Comparison of ENCODE assay signal across 8 cellular contexts in the genomic region with DNA sequence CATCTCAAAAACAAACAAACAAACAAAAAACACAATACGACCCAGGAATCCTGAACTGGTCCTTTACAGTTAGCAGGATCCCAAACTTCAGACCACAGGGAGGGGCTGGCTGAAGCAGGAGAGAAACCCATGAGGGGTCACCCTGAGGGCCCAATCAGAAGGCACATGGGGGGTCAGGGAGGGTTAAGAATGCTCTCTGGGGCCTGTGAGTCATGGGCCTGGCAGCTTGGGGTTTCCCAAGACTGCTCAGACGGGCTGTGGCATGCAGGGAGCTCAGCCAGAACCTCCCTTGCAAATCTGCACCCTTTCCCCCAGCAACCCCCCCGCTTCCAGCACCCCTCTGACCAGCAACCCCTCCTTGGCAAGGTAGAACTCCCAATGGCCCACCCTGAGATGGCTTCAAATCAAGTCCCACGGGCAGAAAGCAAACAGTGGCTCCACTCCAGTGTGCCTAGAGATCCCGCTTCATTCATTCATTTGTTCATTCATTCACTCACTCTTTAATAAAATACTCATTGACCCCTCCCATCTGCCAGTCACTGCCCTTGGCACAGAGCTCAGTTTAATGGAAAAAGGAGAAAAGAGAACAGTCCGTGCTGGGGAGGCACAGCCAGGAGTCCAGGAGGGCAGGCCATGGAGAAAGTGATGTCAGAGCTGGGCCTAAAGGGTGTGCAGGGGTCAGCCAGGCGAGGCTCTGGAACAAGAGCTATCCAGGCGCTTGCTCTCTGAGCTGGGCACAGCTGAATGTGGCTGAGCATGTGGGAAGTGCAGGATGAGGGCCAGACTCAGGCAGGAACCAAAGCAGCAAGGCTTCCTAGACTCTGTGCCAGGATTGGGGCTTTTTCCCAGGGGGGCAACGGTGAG. TPM values are rescaled to one million over a fixed set of nuclear protein-coding genes. Genes with fewer than 3 reads are reported as not detected.
A peak's percentile ranks its signal among the peaks of the same experiment; 100 is the strongest.
DNase-seq lines count a peak whose midpoint lies in the region; ATAC-seq and TF ChIP-seq lines count a peak whose summit lies in the region.
"Had no signal": no experiment of that assay in that cellular context is flagged by ENCODE, and none has a peak within 500 bp of the region (broad histone marks: within the 10 kb centered on the region; RNA-seq: fewer than 3 reads in every experiment).

No MANE protein-coding gene starts in this region.

- H3K27me3 ChIP-seq in right atrium auricular region = no peaks in the 10 kb centered on the region

- peak; percentile 10; the same call in 1 of the 2 replicates for ATAC-seq in WTC11
- no peak for ATAC-seq in GM19328 (IDR thresholded peaks at IDR 0.05; ENCODE audit: unreplicated experiment)

- peak overlapping the region; percentile 94 for H3K27ac Mint-ChIP-seq in HFFc6
- H3K27ac Mint-ChIP-seq in WTC11 = 0 out of 2 replicates have a peak overlapping the region, but pooled peaks have one; percentile 50

- peaks cover 4% of the 10 kb centered on the region for H3K27me3 Mint-ChIP-seq in HFFc6 (ENCODE audit: insufficient read depth)
- no peaks in the 10 kb centered on the region for H3K27me3 Mint-ChIP-seq in WTC11 (ENCODE audit: low read depth)

- H3K4me1 Mint-ChIP-seq in HFFc6 (ENCODE audit: low read depth) = peaks cover 92% of the 10 kb centered on the region
- peaks cover 19% of the 10 kb centered on the region for H3K4me1 Mint-ChIP-seq in WTC11

- DNase-seq in HFFc6 = peak; percentile 90
- DNase-seq in WTC11 (ENCODE audit: low spot score) = no peak
- DNase-seq in right atrium auricular region (ENCODE audit: low spot score) = peak; percentile 88
- DNase-seq in stimulated activated CD4-positive, alpha-beta T cell treated with anti-CD3 and anti-CD28 coated beads, Interleukin-4, amount 100 ng/mL, for 1 hour = peak; percentile 21
- DNase-seq in NCI-H2029 treated with DMSO at 0.1 percent for 48 hours (lab: John Stamatoyannopoulos, UW) = no peak
- DNase-seq in RPMI8226 = no peak

- H3K4me3 ChIP-seq in right atrium auricular region = no peak overlapping the region

- no peak for TF ChIP-seq CTCF in HFFc6 (IDR thresholded peaks at IDR 0.05)
- TF ChIP-seq CTCF in WTC11 (IDR thresholded peaks at IDR 0.05) = no peak
- TF ChIP-seq CTCF in right atrium auricular region (IDR thresholded peaks at IDR 0.05) = no peak

- POLR2A ChIA-PET in WTC11 (lab: Charles Lee) = no interaction called here

- peak overlapping the region; percentile 47 to 59 for H3K27ac ChIP-seq in right atrium auricular region

- H3K36me3 Mint-ChIP-seq in HFFc6 (ENCODE audit: low read depth) (no peaks in the 10 kb centered on the region), WTC11 (no peaks in the 10 kb centered on the region)

- H3K4me3 Mint-ChIP-seq in HFFc6 (peak overlapping the region; percentile 76), WTC11 (no peak overlapping the region)

- H3K9me3 ChIP-seq in right atrium auricular region = no peaks in the 10 kb centered on the region

- CTCF ChIA-PET in WTC11 (lab: Charles Lee) = interaction anchor here (0.7 to 5.0 kb wide), 6 partner anchors 8 to 149 kb away, joined by 3 to 32 read pairs (median 8); no protein-coding TSS in a partner anchor

- H3K36me3 ChIP-seq in right atrium auricular region = no peaks in the 10 kb centered on the region

- peaks cover 0 to 26% of the 10 kb centered on the region in 2 donors for H3K4me1 ChIP-seq in right atrium auricular region

- H3K9me3 Mint-ChIP-seq in HFFc6 (no peaks in the 10 kb centered on the region), WTC11 (no peaks in the 10 kb centered on the region)

TF ChIP-seq in WTC11, 78 proteins besides CTCF, POLR2A, EP300 and RAD21 (continues in another document):
- TF ChIP-seq, protein P1, sequence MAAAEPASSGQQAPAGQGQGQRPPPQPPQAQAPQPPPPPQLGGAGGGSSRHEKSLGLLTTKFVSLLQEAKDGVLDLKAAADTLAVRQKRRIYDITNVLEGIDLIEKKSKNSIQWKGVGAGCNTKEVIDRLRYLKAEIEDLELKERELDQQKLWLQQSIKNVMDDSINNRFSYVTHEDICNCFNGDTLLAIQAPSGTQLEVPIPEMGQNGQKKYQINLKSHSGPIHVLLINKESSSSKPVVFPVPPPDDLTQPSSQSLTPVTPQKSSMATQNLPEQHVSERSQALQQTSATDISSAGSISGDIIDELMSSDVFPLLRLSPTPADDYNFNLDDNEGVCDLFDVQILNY (CRISPR knock-in tag; IDR thresholded peaks at IDR 0.05) = no peak
- TF ChIP-seq, protein P2, sequence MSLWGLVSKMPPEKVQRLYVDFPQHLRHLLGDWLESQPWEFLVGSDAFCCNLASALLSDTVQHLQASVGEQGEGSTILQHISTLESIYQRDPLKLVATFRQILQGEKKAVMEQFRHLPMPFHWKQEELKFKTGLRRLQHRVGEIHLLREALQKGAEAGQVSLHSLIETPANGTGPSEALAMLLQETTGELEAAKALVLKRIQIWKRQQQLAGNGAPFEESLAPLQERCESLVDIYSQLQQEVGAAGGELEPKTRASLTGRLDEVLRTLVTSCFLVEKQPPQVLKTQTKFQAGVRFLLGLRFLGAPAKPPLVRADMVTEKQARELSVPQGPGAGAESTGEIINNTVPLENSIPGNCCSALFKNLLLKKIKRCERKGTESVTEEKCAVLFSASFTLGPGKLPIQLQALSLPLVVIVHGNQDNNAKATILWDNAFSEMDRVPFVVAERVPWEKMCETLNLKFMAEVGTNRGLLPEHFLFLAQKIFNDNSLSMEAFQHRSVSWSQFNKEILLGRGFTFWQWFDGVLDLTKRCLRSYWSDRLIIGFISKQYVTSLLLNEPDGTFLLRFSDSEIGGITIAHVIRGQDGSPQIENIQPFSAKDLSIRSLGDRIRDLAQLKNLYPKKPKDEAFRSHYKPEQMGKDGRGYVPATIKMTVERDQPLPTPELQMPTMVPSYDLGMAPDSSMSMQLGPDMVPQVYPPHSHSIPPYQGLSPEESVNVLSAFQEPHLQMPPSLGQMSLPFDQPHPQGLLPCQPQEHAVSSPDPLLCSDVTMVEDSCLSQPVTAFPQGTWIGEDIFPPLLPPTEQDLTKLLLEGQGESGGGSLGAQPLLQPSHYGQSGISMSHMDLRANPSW (CRISPR knock-in tag; conservative IDR thresholded peaks at IDR 0.05; ENCODE audit: low read depth) = no peak
- TF ChIP-seq, protein P3, sequence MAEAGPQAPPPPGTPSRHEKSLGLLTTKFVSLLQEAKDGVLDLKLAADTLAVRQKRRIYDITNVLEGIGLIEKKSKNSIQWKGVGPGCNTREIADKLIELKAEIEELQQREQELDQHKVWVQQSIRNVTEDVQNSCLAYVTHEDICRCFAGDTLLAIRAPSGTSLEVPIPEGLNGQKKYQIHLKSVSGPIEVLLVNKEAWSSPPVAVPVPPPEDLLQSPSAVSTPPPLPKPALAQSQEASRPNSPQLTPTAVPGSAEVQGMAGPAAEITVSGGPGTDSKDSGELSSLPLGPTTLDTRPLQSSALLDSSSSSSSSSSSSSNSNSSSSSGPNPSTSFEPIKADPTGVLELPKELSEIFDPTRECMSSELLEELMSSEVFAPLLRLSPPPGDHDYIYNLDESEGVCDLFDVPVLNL (CRISPR knock-in tag; IDR thresholded peaks at IDR 0.05; ENCODE audit: borderline replicate concordance, low read depth) = no peak
- TF ChIP-seq, protein P4, sequence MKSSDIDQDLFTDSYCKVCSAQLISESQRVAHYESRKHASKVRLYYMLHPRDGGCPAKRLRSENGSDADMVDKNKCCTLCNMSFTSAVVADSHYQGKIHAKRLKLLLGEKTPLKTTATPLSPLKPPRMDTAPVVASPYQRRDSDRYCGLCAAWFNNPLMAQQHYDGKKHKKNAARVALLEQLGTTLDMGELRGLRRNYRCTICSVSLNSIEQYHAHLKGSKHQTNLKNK (CRISPR knock-in tag; IDR thresholded peaks at IDR 0.05) = no peak
- TF ChIP-seq PRRX2 (CRISPR knock-in tag; IDR thresholded peaks at IDR 0.05) = no peak
- TF ChIP-seq, protein P5, sequence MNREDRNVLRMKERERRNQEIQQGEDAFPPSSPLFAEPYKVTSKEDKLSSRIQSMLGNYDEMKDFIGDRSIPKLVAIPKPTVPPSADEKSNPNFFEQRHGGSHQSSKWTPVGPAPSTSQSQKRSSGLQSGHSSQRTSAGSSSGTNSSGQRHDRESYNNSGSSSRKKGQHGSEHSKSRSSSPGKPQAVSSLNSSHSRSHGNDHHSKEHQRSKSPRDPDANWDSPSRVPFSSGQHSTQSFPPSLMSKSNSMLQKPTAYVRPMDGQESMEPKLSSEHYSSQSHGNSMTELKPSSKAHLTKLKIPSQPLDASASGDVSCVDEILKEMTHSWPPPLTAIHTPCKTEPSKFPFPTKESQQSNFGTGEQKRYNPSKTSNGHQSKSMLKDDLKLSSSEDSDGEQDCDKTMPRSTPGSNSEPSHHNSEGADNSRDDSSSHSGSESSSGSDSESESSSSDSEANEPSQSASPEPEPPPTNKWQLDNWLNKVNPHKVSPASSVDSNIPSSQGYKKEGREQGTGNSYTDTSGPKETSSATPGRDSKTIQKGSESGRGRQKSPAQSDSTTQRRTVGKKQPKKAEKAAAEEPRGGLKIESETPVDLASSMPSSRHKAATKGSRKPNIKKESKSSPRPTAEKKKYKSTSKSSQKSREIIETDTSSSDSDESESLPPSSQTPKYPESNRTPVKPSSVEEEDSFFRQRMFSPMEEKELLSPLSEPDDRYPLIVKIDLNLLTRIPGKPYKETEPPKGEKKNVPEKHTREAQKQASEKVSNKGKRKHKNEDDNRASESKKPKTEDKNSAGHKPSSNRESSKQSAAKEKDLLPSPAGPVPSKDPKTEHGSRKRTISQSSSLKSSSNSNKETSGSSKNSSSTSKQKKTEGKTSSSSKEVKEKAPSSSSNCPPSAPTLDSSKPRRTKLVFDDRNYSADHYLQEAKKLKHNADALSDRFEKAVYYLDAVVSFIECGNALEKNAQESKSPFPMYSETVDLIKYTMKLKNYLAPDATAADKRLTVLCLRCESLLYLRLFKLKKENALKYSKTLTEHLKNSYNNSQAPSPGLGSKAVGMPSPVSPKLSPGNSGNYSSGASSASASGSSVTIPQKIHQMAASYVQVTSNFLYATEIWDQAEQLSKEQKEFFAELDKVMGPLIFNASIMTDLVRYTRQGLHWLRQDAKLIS (CRISPR knock-in tag; IDR thresholded peaks at IDR 0.05; ENCODE audit: borderline replicate concordance) = no peak
- no peak for TF ChIP-seq NFE2L1 (CRISPR knock-in tag; IDR thresholded peaks at IDR 0.05)
- no peak for TF ChIP-seq EMX1 (CRISPR knock-in tag; IDR thresholded peaks at IDR 0.05)

RNA-seq across cellular contexts. Expression of a gene that starts 8.2 kb away (rescaled TPM):
- 1 to 10 TPM in 5 of 6 experiments, under 1 TPM in 1; 0.75 to 1.8 (median 1.5) TPM for total RNA-seq in HFFc6 (2021; fragmentation: NEBNext Ultra II Directional; extraction: Animal tissue kit (Norgen Biotek cat#: 25700))
- 2.6 to 3.8 TPM (median 2.7 TPM) in 3 replicates for total RNA-seq in WTC11 (2021)
- total RNA-seq in right atrium auricular region = 1 to 10 TPM; 1.6 to 5.5 TPM

RNA-seq across cellular contexts. Expression of a gene that starts 40.6 kb away (rescaled TPM):
- 100 to 1,000 TPM in 4 of 6 experiments, 10 to 100 TPM in 2; 98.4 to 127 (median 110) TPM for total RNA-seq in HFFc6 (2021; fragmentation: NEBNext Ultra II Directional; extraction: Animal tissue kit (Norgen Biotek cat#: 25700))
- total RNA-seq in WTC11 (2021) (70.9 to 78.3 TPM (median 76.6 TPM) in 3 replicates), right atrium auricular region (100 to 1,000 TPM in 1 of 2 donors, 10 to 100 TPM in 1; 66.6 to 124 TPM)
- total RNA-seq: activated CD8-positive, alpha-beta memory T cell treated with anti-CD3 and anti-CD28 coated beads for 36 hours had no signal

RNA-seq across cellular contexts. Expression of a gene that starts 48.3 kb away (rescaled TPM):
- total RNA-seq in HFFc6 (2021; fragmentation: NEBNext Ultra II Directional; extraction: Animal tissue kit (Norgen Biotek cat#: 25700)) = 10 to 100 TPM; 25.7 to 30.2 (median 27.6) TPM
- total RNA-seq in WTC11 (2021) = 48.5 to 50.2 TPM (median 48.8 TPM) in 3 replicates
- 10 to 100 TPM; 25.0 to 32.9 TPM for total RNA-seq in right atrium auricular region

RNA-seq across cellular contexts. Expression of a gene that starts 56.9 kb away (rescaled TPM):
- total RNA-seq in HFFc6 (2021; fragmentation: NEBNext Ultra II Directional; extraction: Animal tissue kit (Norgen Biotek cat#: 25700)) = not detected
- total RNA-seq in WTC11 (2021) (0.48 to 1.4 TPM (median 0.94 TPM) in 3 replicates), right atrium auricular region (not detected)
- total RNA-seq: activated CD8-positive, alpha-beta memory T cell treated with anti-CD3 and anti-CD28 coated beads for 36 hours had no signal

Comparison
In these comparisons a context has a peak if more than half of its experiments do, and no peak if none do; other contexts are left out.
1. DNase-seq: peak in HFFc6 (single experiment), right atrium auricular region (single experiment) and stimulated activated CD4-positive, alpha-beta T cell treated with anti-CD3 and anti-CD28 coated beads, Interleukin-4, amount 100 ng/mL, for 1 hour (single experiment); none in WTC11 (single experiment), NCI-H2029 treated with DMSO at 0.1 percent for 48 hours (single experiment) and RPMI8226 (single experiment).